ENCODE assay signal across 21 cellular contexts in the genomic region with DNA sequence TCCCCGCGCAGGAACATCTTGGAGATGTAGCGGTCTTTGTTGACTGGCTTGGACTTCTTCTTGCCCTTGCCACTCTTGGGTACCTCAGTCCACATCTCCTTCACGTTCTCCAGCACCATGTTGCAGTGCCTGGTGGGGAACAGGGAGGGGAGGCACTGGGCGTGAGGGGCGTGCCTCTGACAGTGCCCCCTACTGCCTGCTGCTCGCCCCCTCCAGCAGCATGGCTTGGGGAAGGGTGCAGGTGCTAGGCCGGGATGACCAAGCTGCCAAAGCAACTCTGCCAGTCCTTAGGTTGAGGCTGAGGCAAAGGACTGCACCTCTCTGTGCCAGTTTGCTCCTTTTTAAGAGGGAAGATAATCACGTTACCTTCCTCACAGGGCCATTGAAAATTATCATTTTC. TPM values are rescaled to one million over a fixed set of nuclear protein-coding genes. Genes with fewer than 3 reads are reported as not detected.
"Had no signal": no experiment of that assay in that cellular context is flagged by ENCODE, and none has a peak within 500 bp of the region (broad histone marks: within the 10 kb centered on the region; RNA-seq: fewer than 3 reads in every experiment).

No MANE protein-coding gene starts in this region.

- DNase-seq: activated CD4-positive, alpha-beta T cell treated with anti-CD3 and anti-CD28 coated beads for 4 hours; activated CD4-positive, alpha-beta T cell treated with anti-CD3 and anti-CD28 coated beads, Interleukin-2, amount 50 U/mL, for 48 hours; activated CD4-positive, CD25-positive, alpha-beta regulatory T cell; activated naive CD4-positive, alpha-beta T cell treated with Interleukin-2 at 50 U/mL for 16 hours; activated naive CD8-positive, alpha-beta T cell treated with anti-CD3 and anti-CD28 coated beads for 36 hours; activated T-cell treated with anti-CD3 and anti-CD28 coated beads, Interleukin-2, amount 50 U/mL, for 48 hours; gastrocnemius medialis; hypothalamus; left ventricle myocardium inferior; naive thymus-derived CD4-positive, alpha-beta T cell; ovary; psoas muscle; stimulated activated naive CD8-positive, alpha-beta T cell treated with anti-CD3 and anti-CD28 coated beads, Interleukin-15, amount 100 ng/mL, for 72 hours; tibial artery had no signal

- H3K9me3 ChIP-seq: breast epithelium, esophagus muscularis mucosa, gastrocnemius medialis, left ventricle myocardium inferior, ovary, psoas muscle, right atrium auricular region, tibial artery had no signal

- H3K36me3 ChIP-seq: breast epithelium, ovary had no signal

- ATAC-seq: gastrocnemius medialis; naive thymus-derived CD4-positive, alpha-beta T cell; psoas muscle; stimulated activated naive CD8-positive, alpha-beta T cell treated with anti-CD3 and anti-CD28 coated beads, Interleukin-15, amount 100 ng/mL, for 72 hours had no signal

- H3K27me3 ChIP-seq: breast epithelium, esophagus muscularis mucosa, gastrocnemius medialis, ovary, right atrium auricular region, tibial artery had no signal

- H3K4me3 ChIP-seq: breast epithelium, coronary artery, esophagus muscularis mucosa, gastrocnemius medialis, left ventricle myocardium inferior, ovary, psoas muscle, right atrium auricular region, tibial artery had no signal

- H3K27ac ChIP-seq: breast epithelium, coronary artery, esophagus muscularis mucosa, gastrocnemius medialis, left ventricle myocardium inferior, ovary, psoas muscle, right atrium auricular region, tibial artery had no signal

- H3K4me1 ChIP-seq: breast epithelium had no signal

RNA-seq across cellular contexts. Expression of gene GIPR, which starts 19.6 kb away (rescaled TPM):
- total RNA-seq: esophagus muscularis mucosa, gastrocnemius medialis, psoas muscle had no signal

RNA-seq across cellular contexts. Expression of gene MEIOSIN, which starts 45.6 kb away (rescaled TPM):
- total RNA-seq: astrocyte; breast epithelium; esophagus muscularis mucosa; gastrocnemius medialis; left ventricle myocardium inferior; lung microvascular endothelial cell; naive thymus-derived CD4-positive, alpha-beta T cell; ovary; psoas muscle; urinary bladder had no signal
